In genomic region chr20:22866757-22867425, GRCh38 we compare ENCODE assay signal across 29 cellular contexts.
DNase-seq lines count a peak whose midpoint lies in the region; ATAC-seq and TF ChIP-seq lines count a peak whose summit lies in the region.
"Had no signal": no experiment of that assay in that cellular context is flagged by ENCODE, and none has a peak within 500 bp of the region (broad histone marks: within the 10 kb centered on the region; RNA-seq: fewer than 3 reads in every experiment).

No MANE protein-coding gene starts in this region.

- H3K27me3 ChIP-seq in heart left ventricle (no peaks in the 10 kb centered on the region), ascending aorta (no peaks in the 10 kb centered on the region)
- H3K27me3 ChIP-seq: stomach, tibial artery had no signal

- no peak for ATAC-seq in heart left ventricle
- no peak for ATAC-seq in left ventricle myocardium superior
- ATAC-seq: activated CD8-positive, alpha-beta T cell treated with anti-CD3 and anti-CD28 coated beads for 36 hours; activated T-helper 17 cell treated with anti-CD3 and anti-CD28 coated beads, Interleukin-2, amount 50 U/mL, for 72 hours; left colon; naive thymus-derived CD4-positive, alpha-beta T cell had no signal

- H3K4me1 ChIP-seq in heart left ventricle: peaks cover 0 to 20% (median 2%) of the 10 kb centered on the region in 12 donors
- H3K4me1 ChIP-seq in ascending aorta: no peaks in the 10 kb centered on the region
- H3K4me1 ChIP-seq: stomach, tibial artery had no signal

- WGBS in heart left ventricle, 4 donors: 48 to 55% (median 49%) methylated on average over 4 of the region's 4 CpGs

- TF ChIP-seq CTCF in heart left ventricle (IDR thresholded peaks at IDR 0.05) (no peak), choroid plexus epithelial cell (conservative IDR thresholded peaks at IDR 0.05; ENCODE audit: low read depth, low read length) (no peak), ascending aorta (IDR thresholded peaks at IDR 0.05) (no peak)

- no peak overlapping the region for H3K4me3 ChIP-seq in heart left ventricle
- H3K4me3 ChIP-seq in choroid plexus epithelial cell (ENCODE audit: low read depth, low read length): no peak overlapping the region
- no peak overlapping the region for H3K4me3 ChIP-seq in ascending aorta
- H3K4me3 ChIP-seq: dorsolateral prefrontal cortex, SK-N-MC, stomach, tibial artery had no signal

- DNase-seq in heart left ventricle (no peak), left ventricle myocardium superior (no peak), choroid plexus epithelial cell (ENCODE audit: low read depth) (peak; percentile 48), lung microvascular endothelial cell (ENCODE audit: low read depth in 2 of 2) (peak; percentile 6 to 77), smooth muscle cell of the brain vasculature (ENCODE audit: low read depth, low spot score) (peak; percentile 20), AG20443 (ENCODE audit: low spot score) (no peak), ascending aorta (ENCODE audit: low spot score in 2 of 2) (no peak)
- DNase-seq in activated CD4-positive, alpha-beta T cell treated with anti-CD3 and anti-CD28 coated beads for 48 hours: no peak
- DNase-seq: activated CD4-positive, alpha-beta T cell treated with anti-CD3 and anti-CD28 coated beads for 1 hour; activated CD8-positive, alpha-beta T cell treated with anti-CD3 and anti-CD28 coated beads for 36 hours; AML-193; anterior cingulate cortex; CD4-positive, alpha-beta memory T cell; dorsolateral prefrontal cortex; H9; left colon; naive thymus-derived CD4-positive, alpha-beta T cell; NCI-H1417; NCI-H2081 treated with DMSO at 0.1 percent for 48 hours; NCI-H446; NCI-H774; nucleus accumbens; RPMI8226; small intestine; stimulated activated CD4-positive, alpha-beta T cell treated with anti-CD3 and anti-CD28 coated beads, Interleukin-2, amount 100 ng/mL, for 24 hours; stomach; tibial artery had no signal

- H3K27ac ChIP-seq in heart left ventricle (peak overlapping the region in 8 of 12 donors; percentile 16 to 58 (median 42)), ascending aorta (no peak overlapping the region)
- H3K27ac ChIP-seq: dorsolateral prefrontal cortex, SK-N-MC, stomach, tibial artery had no signal

- no peak for TF ChIP-seq POLR2A in heart left ventricle (IDR thresholded peaks at IDR 0.05)

- H3K36me3 ChIP-seq in heart left ventricle: no peaks in the 10 kb centered on the region
- H3K36me3 ChIP-seq in ascending aorta: no peaks in the 10 kb centered on the region
- H3K36me3 ChIP-seq: stomach, tibial artery had no signal

- intact Hi-C loops in heart left ventricle (cut with DNase I) (loop anchor here in 7 of 10 donors (10.0 kb wide), 8 partner anchors 108 to 448 kb away; partner anchors contain the start of gene THBD (in 1 of the 7)), left ventricle myocardium superior (cut with micrococcal nuclease) (no loop called here), ascending aorta (cut with DNase I) (no loop called here)

- H3K9me3 ChIP-seq in heart left ventricle (peaks cover 0 to 22% (median 0%) of the 10 kb centered on the region in 12 donors), ascending aorta (peaks cover 0 to 17% of the 10 kb centered on the region in 2 donors)
- H3K9me3 ChIP-seq: stomach had no signal

Comparison
In these comparisons a context has a peak if more than half of its experiments do, and no peak if none do; other contexts are left out.
1. intact Hi-C loops: an anchor here in heart left ventricle (10.0 kb wide); none called in left ventricle myocardium superior and ascending aorta.
2. DNase-seq: peak in choroid plexus epithelial cell (single experiment), lung microvascular endothelial cell (2 of 2) and smooth muscle cell of the brain vasculature (single experiment); none in heart left ventricle (0 of 5), left ventricle myocardium superior (single experiment), activated CD4-positive, alpha-beta T cell treated with anti-CD3 and anti-CD28 coated beads for 48 hours (single experiment), AG20443 (single experiment) and ascending aorta (0 of 2).
3. H3K27ac ChIP-seq: peak in heart left ventricle (8 of 12); none in ascending aorta (0 of 2).